ENCODE assay signal across 8 cellular contexts in the genomic region with DNA sequence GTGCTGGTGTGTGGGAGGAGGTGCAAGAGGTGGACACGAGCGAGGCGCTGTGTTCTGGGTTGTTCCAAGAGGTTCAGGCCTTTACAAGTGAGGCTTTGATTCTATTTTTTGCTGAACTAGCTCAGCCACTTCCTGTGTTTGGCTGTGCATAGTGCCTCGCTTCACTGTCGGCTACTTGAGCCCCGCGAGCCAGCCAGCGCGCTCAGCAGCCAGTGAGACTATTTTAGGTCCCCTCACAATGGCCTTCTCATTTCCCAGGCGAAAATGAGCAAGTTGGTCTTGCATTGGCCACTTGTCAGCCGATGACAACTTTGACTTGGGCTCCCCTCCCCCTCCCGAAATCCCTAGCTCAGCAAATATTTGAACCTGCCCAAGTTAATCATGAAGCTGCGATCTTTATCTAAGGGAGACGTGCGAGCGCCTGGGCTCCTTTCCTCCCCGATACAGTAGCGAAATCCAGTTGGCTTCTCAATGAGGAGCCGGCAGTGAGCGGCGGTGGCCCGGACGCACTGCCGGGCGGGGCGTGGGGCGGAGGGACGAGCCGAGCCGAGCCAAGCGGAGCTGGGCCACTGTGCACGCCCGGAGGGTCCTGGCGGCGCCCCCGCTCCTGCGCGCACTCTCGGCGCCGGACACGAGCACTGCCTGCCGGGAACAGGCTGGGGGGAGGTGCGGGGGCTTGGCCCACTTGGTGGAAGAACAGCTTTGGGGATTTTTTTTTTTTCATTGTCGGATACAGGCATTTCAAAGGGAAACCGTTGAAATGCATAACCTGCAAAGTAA.
DNase-seq lines count a peak whose midpoint lies in the region; ATAC-seq and TF ChIP-seq lines count a peak whose summit lies in the region.

No MANE protein-coding gene starts in this region.

- CTCF ChIA-PET in SK-N-SH (lab: Yijun Ruan, JAX) = interaction anchor here (0.6 to 3.8 kb wide), 19 partner anchors 15 to 759 kb away, joined by 3 to 43 read pairs (median 4); partner anchors contain the start of gene PIK3R1

- peak overlapping the region; percentile 81 for H3K4me2 ChIP-seq in SK-N-SH

- H3F3A ChIP-seq in SK-N-SH (replicated peaks; ENCODE audit: insufficient read depth) = peaks cover 15% of the 10 kb centered on the region

- H2AFZ ChIP-seq in SK-N-SH (ENCODE audit: low read depth) = peak overlapping the region; percentile 19; the same call in 1 of the 2 replicates

- TF ChIP-seq RAD21 in SK-N-SH (IDR thresholded peaks at IDR 0.05; ENCODE audit: low read length) = no peak

- intact Hi-C loops in left cardiac atrium (cut with DNase I) = loop anchor here (2.0 to 5.0 kb wide), 3 partner anchors 174 to 719 kb away; no protein-coding TSS in a partner anchor

- H3K9me2 ChIP-seq in SK-N-SH = no peaks in the 10 kb centered on the region

- H3K9ac ChIP-seq in SK-N-SH = peak overlapping the region; percentile 16; the same call in 1 of the 2 replicates

- no peak for TF ChIP-seq CTCF in SK-N-SH (IDR thresholded peaks at IDR 0.05)

- H4K20me1 ChIP-seq in SK-N-SH (ENCODE audit: insufficient read depth) = no peaks in the 10 kb centered on the region; the same call in 1 of the 2 replicates

- DNase-seq in Ammon's horn (ENCODE audit: low spot score) (peak; percentile 95), SK-N-SH (peak; percentile 83), amygdala (lab: John Stamatoyannopoulos, UW) (peak in 55 of 56 donors; percentile 20 to 91 (median 78)), left cardiac atrium (peak; percentile 75), pons (ENCODE audit: low spot score) (peak; percentile 96), GF-D8 (lab: John Stamatoyannopoulos, UW) (no peak)

- POLR2A ChIA-PET in SK-N-SH (lab: Yijun Ruan, JAX) = interaction anchor here (1.0 to 1.1 kb wide), 3 partner anchors 667 to 719 kb away, joined by 3 to 5 read pairs (median 3); no protein-coding TSS in a partner anchor

- no peaks in the 10 kb centered on the region for H3K79me2 ChIP-seq in SK-N-SH (ENCODE audit: insufficient read depth)

- H3K4me3 ChIP-seq in SK-N-SH (ENCODE audit: low read depth in 2 of 2, low read length in 1 of 2) = peak overlapping the region; percentile 57 to 59

- peaks cover 7 to 17% of the 10 kb centered on the region in 2 experiments; a peak in 3 of 4 replicates for H3K4me1 ChIP-seq in SK-N-SH (ENCODE audit: control insufficient read depth in 1 of 2, insufficient read depth in 2 of 2, low read depth in 1 of 2, low read length in 1 of 2)

- peak overlapping the region in 1 of 2 experiments; percentile 97; a peak in 3 of 4 replicates for H3K27ac ChIP-seq in SK-N-SH (ENCODE audit: low read depth in 2 of 2, low read length in 1 of 2)

- no peak for TF ChIP-seq EP300 in SK-N-SH (IDR thresholded peaks at IDR 0.05; ENCODE audit: borderline replicate concordance in 1 of 2, low read depth in 1 of 2, low read length in 1 of 2)

- ATAC-seq in GM19035 (IDR thresholded peaks at IDR 0.05; ENCODE audit: unreplicated experiment) (peak; percentile 73), HG03280 (IDR thresholded peaks at IDR 0.05; ENCODE audit: unreplicated experiment) (peak; percentile 65), left cardiac atrium (peak; percentile 90 to 91)

- 30% methylated on average over 26 of the region's 46 CpGs for WGBS in SK-N-SH (ENCODE audit: low lambda C conversion rate)

- no peaks in the 10 kb centered on the region for H3K27me3 ChIP-seq in SK-N-SH (ENCODE audit: insufficient read depth)

- H3K9me3 ChIP-seq in SK-N-SH = no peaks in the 10 kb centered on the region

- peaks cover 10 to 28% of the 10 kb centered on the region in 2 experiments for H3K36me3 ChIP-seq in SK-N-SH (replicated peaks in 1 of 2; ENCODE audit: control insufficient read depth in 1 of 2, insufficient read depth in 2 of 2, low read length in 1 of 2)

TF ChIP-seq in SK-N-SH, 30 proteins besides CTCF, POLR2A, EP300 and RAD21:
- no peak; the same call in 1 of the 2 replicates for TF ChIP-seq ELF1 (IDR thresholded peaks at IDR 0.05)
- TF ChIP-seq GABPA (IDR thresholded peaks at IDR 0.05; ENCODE audit: low read depth) = no peak
- no peak for TF ChIP-seq TAF1 (IDR thresholded peaks at IDR 0.05; ENCODE audit: borderline replicate concordance, low read depth, low read length)
- TF ChIP-seq SMC3 (IDR thresholded peaks at IDR 0.05; ENCODE audit: low read depth, low read length) = no peak
- no peak for TF ChIP-seq FOXJ3 (CRISPR knock-in tag; IDR thresholded peaks at IDR 0.05)
- no peak for TF ChIP-seq USF1 (IDR thresholded peaks at IDR 0.05; ENCODE audit: borderline replicate concordance, low read depth)
- TF ChIP-seq FOXM1 (IDR thresholded peaks at IDR 0.05; ENCODE audit: low read depth) = no peak
- no peak for TF ChIP-seq YY1 (IDR thresholded peaks at IDR 0.05; ENCODE audit: low read depth)
- TF ChIP-seq NFIC (IDR thresholded peaks at IDR 0.05; ENCODE audit: borderline replicate concordance) = no peak
- TF ChIP-seq CHD2 (IDR thresholded peaks at IDR 0.05; ENCODE audit: low read length, partially characterized antibody) = no peak
- no peak; the same call in 1 of the 2 replicates for TF ChIP-seq PBX3 (IDR thresholded peaks at IDR 0.05)
- peak; percentile 45 for TF ChIP-seq MXI1 (IDR thresholded peaks at IDR 0.05; ENCODE audit: low read depth, low read length)
- no peak for TF ChIP-seq TEAD4 (IDR thresholded peaks at IDR 0.05; ENCODE audit: borderline replicate concordance, insufficient read depth)
- no peak for TF ChIP-seq RFX5 (IDR thresholded peaks at IDR 0.05; ENCODE audit: low read length)
- no peak for TF ChIP-seq TCF12 (IDR thresholded peaks at IDR 0.05)
- TF ChIP-seq GATA2 (CRISPR knock-in tag; IDR thresholded peaks at IDR 0.05) = peak; percentile 58; the same call in 1 of the 2 replicates
- TF ChIP-seq EZH2phosphoT487 (IDR thresholded peaks at IDR 0.05; ENCODE audit: borderline replicate concordance, low read depth) = no peak
- no peak for TF ChIP-seq RCOR1 (IDR thresholded peaks at IDR 0.05; ENCODE audit: low read length)
